Comparison of ENCODE assay signal across 23 cellular contexts in the genomic region with DNA sequence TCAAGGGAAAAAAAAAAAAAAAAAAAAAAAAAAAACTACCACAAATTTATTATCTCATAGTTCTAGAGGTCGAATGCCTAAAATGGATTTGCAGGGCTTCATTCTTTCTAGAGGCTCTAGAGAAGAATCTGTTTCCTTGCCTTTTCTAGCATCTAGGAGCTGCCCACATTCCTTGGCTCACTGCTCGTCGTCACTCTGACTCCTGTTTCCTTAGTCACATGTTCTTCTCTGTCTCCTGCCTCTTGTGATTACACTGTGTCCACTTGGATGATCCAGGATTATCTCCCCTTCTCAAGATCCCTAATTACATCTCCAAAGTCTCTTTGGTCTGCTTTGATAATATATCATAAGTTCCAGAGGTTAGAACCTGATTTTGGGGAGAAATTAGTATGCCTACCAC.
DNase-seq lines count a peak whose midpoint lies in the region; ATAC-seq lines count a peak whose summit lies in the region.
"Had no signal": no experiment of that assay in that cellular context is flagged by ENCODE, and none has a peak within 500 bp of the region (broad histone marks: within the 10 kb centered on the region; RNA-seq: fewer than 3 reads in every experiment).

No MANE protein-coding gene starts in this region.

- ATAC-seq in activated T-cell treated with anti-CD3 and anti-CD28 coated beads, Interleukin-2, amount 50 U/mL, for 72 hours (replicated peaks in 1 of 2): no peak
- no peak for ATAC-seq in stimulated activated naive B cell treated with anti-CD40 and anti-IgM and Interleukin-4, amounts not matched to agents 10 μg/mL and 1 μg/mL and 100 μg/mL, for 72 hours (replicated peaks)
- no peak for ATAC-seq in HG02973 (IDR thresholded peaks at IDR 0.05; ENCODE audit: unreplicated experiment)
- ATAC-seq: CD8-positive, alpha-beta T cell had no signal

- H3K36me3 Mint-ChIP-seq in activated T-cell treated with anti-CD3 and anti-CD28 coated beads, Interleukin-2, amount 50 U/mL, for 24 hours (ENCODE audit: low read depth): peaks cover 97% of the 10 kb centered on the region
- peaks cover 8 to 35% of the 10 kb centered on the region in 2 donors for H3K36me3 Mint-ChIP-seq in activated T-cell treated with anti-CD3 and anti-CD28 coated beads, Interleukin-2, amount 50 U/mL, for 72 hours (ENCODE audit: insufficient read depth in 2 of 2)
- peaks cover 26 to 33% of the 10 kb centered on the region in 2 donors for H3K36me3 Mint-ChIP-seq in stimulated activated naive B cell treated with anti-CD40 and anti-IgM and Interleukin-4, amounts not matched to agents 10 μg/mL and 1 μg/mL and 100 μg/mL, for 72 hours

- H3K9me3 Mint-ChIP-seq in activated T-cell treated with anti-CD3 and anti-CD28 coated beads, Interleukin-2, amount 50 U/mL, for 24 hours: no peaks in the 10 kb centered on the region
- H3K9me3 Mint-ChIP-seq in activated T-cell treated with anti-CD3 and anti-CD28 coated beads, Interleukin-2, amount 50 U/mL, for 72 hours: no peaks in the 10 kb centered on the region
- H3K9me3 Mint-ChIP-seq in stimulated activated naive B cell treated with anti-CD40 and anti-IgM and Interleukin-4, amounts not matched to agents 10 μg/mL and 1 μg/mL and 100 μg/mL, for 72 hours: no peaks in the 10 kb centered on the region
- H3K9me3 Mint-ChIP-seq: activated naive CD4-positive, alpha-beta T cell treated with anti-CD3 and anti-CD28 coated beads, Interleukin-2, amount 50 U/mL, for 24 hours; CD8-positive, alpha-beta T cell; central memory CD8-positive, alpha-beta T cell; IgD-negative memory B cell had no signal

- peak overlapping the region; percentile 11 for H3K27ac Mint-ChIP-seq in activated T-cell treated with anti-CD3 and anti-CD28 coated beads, Interleukin-2, amount 50 U/mL, for 24 hours
- no peak overlapping the region for H3K27ac Mint-ChIP-seq in activated T-cell treated with anti-CD3 and anti-CD28 coated beads, Interleukin-2, amount 50 U/mL, for 72 hours
- peak overlapping the region; percentile 17 for H3K27ac Mint-ChIP-seq in stimulated activated naive B cell treated with anti-CD40 and anti-IgM and Interleukin-4, amounts not matched to agents 10 μg/mL and 1 μg/mL and 100 μg/mL, for 72 hours
- H3K27ac Mint-ChIP-seq: activated naive CD4-positive, alpha-beta T cell treated with anti-CD3 and anti-CD28 coated beads, Interleukin-2, amount 50 U/mL, for 24 hours; CD8-positive, alpha-beta T cell; IgD-negative memory B cell had no signal

- in situ Hi-C loops in KBM-7 (cut with MboI; ENCODE audit: low pct_unique_long_range_greater_than_20kb, low sequenced_read_pairs): no loop called here

- H3K4me1 Mint-ChIP-seq in activated T-cell treated with anti-CD3 and anti-CD28 coated beads, Interleukin-2, amount 50 U/mL, for 24 hours (ENCODE audit: low read depth): peaks cover 7% of the 10 kb centered on the region
- peaks cover under 1% of the 10 kb centered on the region for H3K4me1 Mint-ChIP-seq in activated T-cell treated with anti-CD3 and anti-CD28 coated beads, Interleukin-2, amount 50 U/mL, for 72 hours (ENCODE audit: low read depth)
- peaks cover 0 to 1% of the 10 kb centered on the region in 2 donors for H3K4me1 Mint-ChIP-seq in stimulated activated naive B cell treated with anti-CD40 and anti-IgM and Interleukin-4, amounts not matched to agents 10 μg/mL and 1 μg/mL and 100 μg/mL, for 72 hours
- H3K4me1 Mint-ChIP-seq: IgD-negative memory B cell had no signal

- DNase-seq in activated T-cell treated with anti-CD3 and anti-CD28 coated beads, Interleukin-2, amount 50 U/mL, for 24 hours: no peak
- DNase-seq in activated T-cell treated with anti-CD3 and anti-CD28 coated beads, Interleukin-2, amount 50 U/mL, for 72 hours: no peak
- DNase-seq in astrocyte of the hippocampus (ENCODE audit: low read depth, low spot score) (peak; percentile 10), iris pigment epithelial cell (ENCODE audit: low read depth) (peak; percentile 12), activated gamma-delta T cell (lab: John Stamatoyannopoulos, UW) (no peak), KBM-7 (no peak)
- no peak for DNase-seq in stimulated activated naive B cell treated with anti-CD40 and anti-IgM and Interleukin-4, amounts not matched to agents 10 μg/mL and 1 μg/mL and 100 μg/mL, for 72 hours
- DNase-seq: activated CD4-positive, alpha-beta T cell treated with anti-CD3 and anti-CD28 coated beads, Interleukin-2, amount 50 U/mL, for 48 hours; activated CD4-positive, CD25-positive, alpha-beta regulatory T cell; aorta; CD8-positive, alpha-beta T cell; head of caudate nucleus; mammary epithelial cell; NCI-H1092; NCI-H1930; NCI-H2227 treated with DMSO at 0.1 percent for 48 hours; NCI-H69; stomach; thyroid gland had no signal

- no peak overlapping the region for H3K4me3 Mint-ChIP-seq in activated T-cell treated with anti-CD3 and anti-CD28 coated beads, Interleukin-2, amount 50 U/mL, for 24 hours
- no peak overlapping the region for H3K4me3 Mint-ChIP-seq in activated T-cell treated with anti-CD3 and anti-CD28 coated beads, Interleukin-2, amount 50 U/mL, for 72 hours
- no peak overlapping the region for H3K4me3 Mint-ChIP-seq in stimulated activated naive B cell treated with anti-CD40 and anti-IgM and Interleukin-4, amounts not matched to agents 10 μg/mL and 1 μg/mL and 100 μg/mL, for 72 hours
- H3K4me3 Mint-ChIP-seq: activated naive CD4-positive, alpha-beta T cell treated with anti-CD3 and anti-CD28 coated beads, Interleukin-2, amount 50 U/mL, for 24 hours; CD8-positive, alpha-beta T cell; central memory CD8-positive, alpha-beta T cell had no signal

- no peaks in the 10 kb centered on the region for H3K27me3 Mint-ChIP-seq in activated T-cell treated with anti-CD3 and anti-CD28 coated beads, Interleukin-2, amount 50 U/mL, for 24 hours
- H3K27me3 Mint-ChIP-seq in activated T-cell treated with anti-CD3 and anti-CD28 coated beads, Interleukin-2, amount 50 U/mL, for 72 hours (ENCODE audit: low read depth): no peaks in the 10 kb centered on the region
- no peaks in the 10 kb centered on the region for H3K27me3 Mint-ChIP-seq in stimulated activated naive B cell treated with anti-CD40 and anti-IgM and Interleukin-4, amounts not matched to agents 10 μg/mL and 1 μg/mL and 100 μg/mL, for 72 hours
- H3K27me3 Mint-ChIP-seq: activated naive CD4-positive, alpha-beta T cell treated with anti-CD3 and anti-CD28 coated beads, Interleukin-2, amount 50 U/mL, for 24 hours; central memory CD8-positive, alpha-beta T cell; IgD-negative memory B cell had no signal

Comparison
In these comparisons a context has a peak if more than half of its experiments do, and no peak if none do; other contexts are left out.
1. DNase-seq: peak in astrocyte of the hippocampus (single experiment) and iris pigment epithelial cell (single experiment); none in activated T-cell treated with anti-CD3 and anti-CD28 coated beads, Interleukin-2, amount 50 U/mL, for 24 hours (single experiment), activated T-cell treated with anti-CD3 and anti-CD28 coated beads, Interleukin-2, amount 50 U/mL, for 72 hours (0 of 2), stimulated activated naive B cell treated with anti-CD40 and anti-IgM and Interleukin-4, amounts not matched to agents 10 μg/mL and 1 μg/mL and 100 μg/mL, for 72 hours (single experiment), activated gamma-delta T cell (single experiment) and KBM-7 (single experiment).